In the genomic region with DNA sequence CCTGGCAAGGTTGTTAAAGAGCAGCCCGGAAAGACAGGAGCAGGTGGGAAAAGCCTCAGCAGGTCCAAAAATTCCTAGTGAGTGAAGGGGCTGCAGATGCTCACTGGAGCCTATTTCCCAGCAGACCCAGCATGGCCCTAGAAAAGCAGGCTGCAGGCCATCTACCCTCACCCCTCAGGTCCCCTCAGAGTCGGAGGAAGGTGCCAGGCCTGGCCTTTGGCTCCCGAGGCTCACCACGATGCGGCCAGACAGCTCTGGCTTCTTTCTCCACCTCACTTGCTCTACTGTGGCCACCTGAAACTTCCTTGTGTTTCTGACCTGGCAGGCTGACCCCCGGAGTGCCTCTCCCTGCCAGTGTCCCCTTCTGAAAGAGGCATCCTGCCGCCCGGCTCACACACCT, we compare ENCODE assay signal across 23 cellular contexts.
"Had no signal": no experiment of that assay in that cellular context is flagged by ENCODE, and none has a peak within 500 bp of the region (broad histone marks: within the 10 kb centered on the region; RNA-seq: fewer than 3 reads in every experiment).

No MANE protein-coding gene starts in this region.

- H3K36me3 ChIP-seq: neutrophil, tibial artery, upper lobe of left lung had no signal

- H3K4me1 ChIP-seq: parathyroid adenoma, testis, upper lobe of left lung had no signal

- H3K4me1 Mint-ChIP-seq: immature natural killer cell; natural killer cell; stimulated activated effector memory CD8-positive, alpha-beta T cell treated with anti-CD3 and anti-CD28 coated beads, Interleukin-12 subunit alpha, Interleukin-12 subunit beta, amount 100 ng/mL, for 72 hours had no signal

- H3K4me3 Mint-ChIP-seq: immature natural killer cell; memory B cell; natural killer cell; stimulated activated effector memory CD8-positive, alpha-beta T cell treated with anti-CD3 and anti-CD28 coated beads, Interleukin-12 subunit alpha, Interleukin-12 subunit beta, amount 100 ng/mL, for 72 hours had no signal

- H3K27ac Mint-ChIP-seq: immature natural killer cell; memory B cell; natural killer cell; progenitor cell of endocrine pancreas; stimulated activated effector memory CD8-positive, alpha-beta T cell treated with anti-CD3 and anti-CD28 coated beads, Interleukin-12 subunit alpha, Interleukin-12 subunit beta, amount 100 ng/mL, for 72 hours had no signal

- H3K27ac ChIP-seq: neutrophil, parathyroid adenoma, testis, upper lobe of left lung had no signal

- ATAC-seq: left ventricle myocardium superior; natural killer cell; sciatic nerve; stimulated activated effector memory CD8-positive, alpha-beta T cell treated with anti-CD3 and anti-CD28 coated beads, Interleukin-12 subunit alpha, Interleukin-12 subunit beta, amount 100 ng/mL, for 72 hours; stimulated activated naive CD8-positive, alpha-beta T cell treated with anti-CD3 and anti-CD28 coated beads, Interleukin-15, Interleukin-2, amounts not matched to agents 100 U/mL and 50 U/mL, for 24 hours had no signal

- H3K4me3 ChIP-seq: lung, smooth muscle cell, testis, tibial artery, upper lobe of left lung had no signal

- DNase-seq: cortex of kidney; effector CD4-positive, alpha-beta T cell; hypothalamus; immature natural killer cell; islet precursor cell; kidney glomerular epithelial cell; left ventricle myocardium superior; natural killer cell; stimulated activated CD4-positive, alpha-beta T cell treated with anti-CD3 and anti-CD28 coated beads, Interleukin-2, amount 100 ng/mL, for 24 hours; stimulated activated CD4-positive, alpha-beta T cell treated with anti-CD3 and anti-CD28 coated beads, Interleukin-4, amount 100 ng/mL, for 24 hours; stimulated activated naive CD8-positive, alpha-beta T cell treated with anti-CD3 and anti-CD28 coated beads, Interleukin-15, Interleukin-2, amounts not matched to agents 100 U/mL and 50 U/mL, for 24 hours; substantia nigra; testis had no signal

- H3K9me3 Mint-ChIP-seq: immature natural killer cell; memory B cell; natural killer cell; stimulated activated effector memory CD8-positive, alpha-beta T cell treated with anti-CD3 and anti-CD28 coated beads, Interleukin-12 subunit alpha, Interleukin-12 subunit beta, amount 100 ng/mL, for 72 hours had no signal

- H3K9me3 ChIP-seq: neutrophil, testis, tibial artery, upper lobe of left lung had no signal

- H3K36me3 Mint-ChIP-seq: immature natural killer cell; memory B cell; natural killer cell; stimulated activated effector memory CD8-positive, alpha-beta T cell treated with anti-CD3 and anti-CD28 coated beads, Interleukin-12 subunit alpha, Interleukin-12 subunit beta, amount 100 ng/mL, for 72 hours had no signal

- H3K27me3 ChIP-seq: neutrophil, testis, tibial artery, upper lobe of left lung had no signal
